ENCODE assay signal across 17 cellular contexts in the genomic region with DNA sequence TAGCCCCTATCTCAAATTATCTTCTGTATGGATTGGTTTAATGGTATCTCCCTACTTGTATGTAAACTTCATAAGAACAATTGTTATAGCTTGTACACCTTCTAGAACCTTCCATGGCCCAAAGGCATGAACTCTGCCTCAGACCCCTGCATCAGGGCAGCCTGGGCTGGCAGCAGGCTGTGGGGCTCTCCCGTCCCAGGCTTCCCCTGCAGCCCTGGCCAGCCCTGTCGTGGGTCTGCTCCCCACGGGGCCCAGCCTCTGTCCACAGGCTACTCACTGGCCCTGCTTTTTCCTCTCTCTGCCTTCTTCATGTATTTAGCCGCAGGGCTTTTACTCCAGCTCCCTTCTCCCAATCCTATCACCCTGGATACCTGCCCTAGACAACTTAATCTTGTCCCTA. TPM values are rescaled to one million over a fixed set of nuclear protein-coding genes. Genes with fewer than 3 reads are reported as not detected.
DNase-seq lines count a peak whose midpoint lies in the region; ATAC-seq and TF ChIP-seq lines count a peak whose summit lies in the region.
"Had no signal": no experiment of that assay in that cellular context is flagged by ENCODE, and none has a peak within 500 bp of the region (broad histone marks: within the 10 kb centered on the region; RNA-seq: fewer than 3 reads in every experiment).

No MANE protein-coding gene starts in this region.

- H3K27ac ChIP-seq in mesendoderm (ENCODE audit: low read depth, low read length), result no peak overlapping the region
- H3K27ac ChIP-seq: RWPE1 had no signal

- H3K4me3 Mint-ChIP-seq in activated naive CD8-positive, alpha-beta T cell treated with anti-CD3 and anti-CD28 coated beads, Interleukin-2, amount 50 U/mL, for 24 hours, result no peak overlapping the region
- no peak overlapping the region for H3K4me3 Mint-ChIP-seq in activated naive CD8-positive, alpha-beta T cell treated with anti-CD3 and anti-CD28 coated beads for 36 hours
- peak overlapping the region; percentile 35 for H3K4me3 Mint-ChIP-seq in endothelial cell (ENCODE audit: unreplicated experiment)
- H3K4me3 Mint-ChIP-seq: CD8-positive, alpha-beta T cell; GM23338 had no signal

- peaks cover 6% of the 10 kb centered on the region for H3K4me1 ChIP-seq in mesendoderm (ENCODE audit: control insufficient read depth, low read depth, low read length)

- no peak for ATAC-seq in activated naive CD8-positive, alpha-beta T cell treated with anti-CD3 and anti-CD28 coated beads, Interleukin-2, amount 50 U/mL, for 24 hours
- ATAC-seq in HG03378 (IDR thresholded peaks at IDR 0.05; ENCODE audit: unreplicated experiment), result no peak
- ATAC-seq: CD8-positive, alpha-beta T cell; GM23338; PC-3 had no signal

- no peak overlapping the region for H4K5ac ChIP-seq in mesendoderm (ENCODE audit: low read length)

- TF ChIP-seq CTCF in endothelial cell (IDR thresholded peaks at IDR 0.05; ENCODE audit: unreplicated experiment), result no peak

- H3K27me3 Mint-ChIP-seq in activated naive CD8-positive, alpha-beta T cell treated with anti-CD3 and anti-CD28 coated beads, Interleukin-2, amount 50 U/mL, for 24 hours, result peaks cover 8% of the 10 kb centered on the region
- H3K27me3 Mint-ChIP-seq in activated naive CD8-positive, alpha-beta T cell treated with anti-CD3 and anti-CD28 coated beads for 36 hours, result no peaks in the 10 kb centered on the region
- H3K27me3 Mint-ChIP-seq in endothelial cell (ENCODE audit: unreplicated experiment), result peaks cover 6% of the 10 kb centered on the region

- no peak for DNase-seq in activated naive CD8-positive, alpha-beta T cell treated with anti-CD3 and anti-CD28 coated beads, Interleukin-2, amount 50 U/mL, for 24 hours
- DNase-seq in activated naive CD8-positive, alpha-beta T cell treated with anti-CD3 and anti-CD28 coated beads for 36 hours, result no peak
- no peak for DNase-seq in endothelial cell (ENCODE audit: low spot score)
- no peak for DNase-seq in mesendoderm
- peak; percentile 5 for DNase-seq in stimulated activated CD8-positive, alpha-beta memory T cell treated with anti-CD3 and anti-CD28 coated beads, Interleukin-4, amount 100 ng/mL, for 48 hours
- no peak for DNase-seq in stimulated activated naive CD4-positive, alpha-beta T cell (lab: John Stamatoyannopoulos, UW)
- DNase-seq in DMS153 (lab: John Stamatoyannopoulos, UW), result no peak
- DNase-seq: DMS79 treated with DMSO at 0.1 percent for 48 hours, KBM-7, NCI-H1417 treated with DMSO at 0.1 percent for 48 hours, NCI-H1930, NCI-H69, PC-3 had no signal

- no peak overlapping the region for H3K4me3 ChIP-seq in mesendoderm (ENCODE audit: low read length)
- H3K4me3 ChIP-seq: GM23338 had no signal

- H4K8ac ChIP-seq in mesendoderm (ENCODE audit: low read depth, low read length), result no peak overlapping the region

- no peak overlapping the region for H2BK5ac ChIP-seq in mesendoderm (ENCODE audit: low read length)

- H3K4ac ChIP-seq in mesendoderm (ENCODE audit: low read depth, low read length), result no peak overlapping the region

- no peak overlapping the region for H3K18ac ChIP-seq in mesendoderm (ENCODE audit: low read length)

- no peaks in the 10 kb centered on the region for H3K36me3 Mint-ChIP-seq in activated naive CD8-positive, alpha-beta T cell treated with anti-CD3 and anti-CD28 coated beads, Interleukin-2, amount 50 U/mL, for 24 hours (ENCODE audit: low read depth)
- H3K36me3 Mint-ChIP-seq in activated naive CD8-positive, alpha-beta T cell treated with anti-CD3 and anti-CD28 coated beads for 36 hours, result no peaks in the 10 kb centered on the region
- no peaks in the 10 kb centered on the region for H3K36me3 Mint-ChIP-seq in endothelial cell (ENCODE audit: low read depth, unreplicated experiment)
- H3K36me3 Mint-ChIP-seq: CD8-positive, alpha-beta T cell had no signal

- H3K79me2 ChIP-seq in mesendoderm (ENCODE audit: control insufficient read depth, insufficient read depth, low read length), result no peaks in the 10 kb centered on the region

- no peak overlapping the region for H3K56ac ChIP-seq in mesendoderm (ENCODE audit: low read length)

- H3K23ac ChIP-seq in mesendoderm (ENCODE audit: low read length), result peak overlapping the region; percentile 91

- no peak overlapping the region for H2AK5ac ChIP-seq in mesendoderm (ENCODE audit: low read length)

- no CpG with 5 or more reads among the region's 4 CpGs for WGBS in mesendoderm (ENCODE audit: extremely low coverage, insufficient coverage, low lambda C conversion rate)

- no peaks in the 10 kb centered on the region for H3K36me3 ChIP-seq in mesendoderm (ENCODE audit: control insufficient read depth, insufficient read depth, low read length)

- no peak overlapping the region for H3K9ac ChIP-seq in mesendoderm (ENCODE audit: low read length)

- H3K9me3 Mint-ChIP-seq in activated naive CD8-positive, alpha-beta T cell treated with anti-CD3 and anti-CD28 coated beads, Interleukin-2, amount 50 U/mL, for 24 hours, result no peaks in the 10 kb centered on the region
- H3K9me3 Mint-ChIP-seq in activated naive CD8-positive, alpha-beta T cell treated with anti-CD3 and anti-CD28 coated beads for 36 hours, result no peaks in the 10 kb centered on the region
- no peaks in the 10 kb centered on the region for H3K9me3 Mint-ChIP-seq in endothelial cell (ENCODE audit: unreplicated experiment)
- H3K9me3 Mint-ChIP-seq: CD8-positive, alpha-beta T cell; GM23338 had no signal

- peak overlapping the region; percentile 7 for H3K27ac Mint-ChIP-seq in activated naive CD8-positive, alpha-beta T cell treated with anti-CD3 and anti-CD28 coated beads, Interleukin-2, amount 50 U/mL, for 24 hours
- H3K27ac Mint-ChIP-seq in activated naive CD8-positive, alpha-beta T cell treated with anti-CD3 and anti-CD28 coated beads for 36 hours, result no peak overlapping the region
- H3K27ac Mint-ChIP-seq in endothelial cell (ENCODE audit: unreplicated experiment), result no peak overlapping the region
- H3K27ac Mint-ChIP-seq: CD8-positive, alpha-beta T cell; GM23338 had no signal

- H3K4me1 Mint-ChIP-seq in activated naive CD8-positive, alpha-beta T cell treated with anti-CD3 and anti-CD28 coated beads, Interleukin-2, amount 50 U/mL, for 24 hours, result peaks cover 4% of the 10 kb centered on the region
- H3K4me1 Mint-ChIP-seq in activated naive CD8-positive, alpha-beta T cell treated with anti-CD3 and anti-CD28 coated beads for 36 hours, result peaks cover 4% of the 10 kb centered on the region
- H3K4me1 Mint-ChIP-seq in endothelial cell (ENCODE audit: unreplicated experiment), result no peaks in the 10 kb centered on the region

- H3K27me3 ChIP-seq in mesendoderm (ENCODE audit: insufficient read depth, low read length, poor library complexity), result peaks cover 3% of the 10 kb centered on the region

- H3K4me2 ChIP-seq in mesendoderm (ENCODE audit: low read length), result no peak overlapping the region
- H3K4me2 ChIP-seq: GM23338 had no signal

- no peak overlapping the region for H2BK15ac ChIP-seq in mesendoderm (replicated peaks; ENCODE audit: low read depth)

- no peaks in the 10 kb centered on the region for H3K79me1 ChIP-seq in mesendoderm (ENCODE audit: low read length)

- no peak overlapping the region for H2BK120ac ChIP-seq in mesendoderm (ENCODE audit: low read depth, low read length)

RNA-seq across cellular contexts. Expression of a gene that starts 4.4 kb away (rescaled TPM):
- 1 to 10 TPM in 1 of 2 experiments, under 1 TPM in 1; 0.39 to 1.3 TPM for total RNA-seq in activated naive CD8-positive, alpha-beta T cell treated with anti-CD3 and anti-CD28 coated beads for 36 hours
- total RNA-seq in endothelial cell (ENCODE audit: unreplicated experiment), result 1.4 TPM
- polyA plus RNA-seq in mesendoderm (2013, experiment 1 of 2), result 2.3 TPM
- polyA plus RNA-seq in mesendoderm (2013, experiment 2 of 2), result 2.5 TPM
- total RNA-seq: PC-3 had no signal
